ENCODE assay signal across 36 cellular contexts in the genomic region with DNA sequence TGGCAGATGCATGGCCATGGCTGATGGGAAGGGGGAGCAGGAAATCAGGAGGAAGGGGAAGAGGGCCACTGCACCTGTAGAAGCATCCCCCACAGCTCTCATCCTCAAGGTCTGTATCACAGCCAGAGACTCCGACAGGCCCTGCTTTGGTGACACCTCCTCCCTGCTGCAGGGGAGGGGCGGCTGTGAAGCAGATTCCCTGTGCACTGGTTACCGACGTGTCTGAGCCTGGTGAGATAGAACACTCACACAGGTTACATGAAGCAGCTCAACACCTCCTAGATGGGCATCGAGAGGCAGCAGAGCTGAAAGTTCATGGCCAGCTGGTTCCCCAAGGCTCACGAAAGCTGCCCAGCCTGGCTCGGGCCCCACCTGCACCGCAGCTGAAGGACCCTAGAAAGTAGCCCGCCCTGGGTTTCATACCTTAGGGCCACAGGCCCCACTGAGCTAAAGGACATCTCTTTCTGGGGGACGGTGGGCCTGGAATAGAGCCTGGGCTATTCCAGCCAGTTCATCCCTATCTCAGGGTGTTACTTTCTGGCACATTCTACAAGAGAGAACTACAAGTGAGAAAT. TPM values are rescaled to one million over a fixed set of nuclear protein-coding genes. Genes with fewer than 3 reads are reported as not detected.
"Had no signal": no experiment of that assay in that cellular context is flagged by ENCODE, and none has a peak within 500 bp of the region (broad histone marks: within the 10 kb centered on the region; RNA-seq: fewer than 3 reads in every experiment).

No MANE protein-coding gene starts in this region.

- H3K27ac ChIP-seq: ascending aorta, cardiac muscle cell, VCaP had no signal

- H3K27me3 Mint-ChIP-seq: activated B cell treated with CpG ODN at 0.5 μM for 24 hours; activated CD4-positive, alpha-beta T cell treated with anti-CD3 and anti-CD28 coated beads, Interleukin-2, amount 10 ng/mL, durations not matched to agents 24 days and 14 days; activated CD8-positive, alpha-beta memory T cell treated with anti-CD3 and anti-CD28 coated beads, Interleukin-2, amount 10 ng/mL, durations not matched to agents 7 days and 5 days; activated naive CD4-positive, alpha-beta T cell treated with anti-CD3 and anti-CD28 coated beads, Interleukin-2, amount 50 U/mL, for 24 hours; activated naive CD8-positive, alpha-beta T cell; activated naive CD8-positive, alpha-beta T cell treated with anti-CD3 and anti-CD28 coated beads, Interleukin-2, amount 10 ng/mL, durations not matched to agents 7 days and 5 days; activated naive CD8-positive, alpha-beta T cell treated with anti-CD3 and anti-CD28 coated beads, Interleukin-2, amount 50 U/mL, for 24 hours had no signal

- H3K27me3 ChIP-seq: ascending aorta, cardiac muscle cell had no signal

- H3K27ac Mint-ChIP-seq: activated B cell treated with CpG ODN at 0.5 μM for 24 hours; activated CD4-positive, alpha-beta memory T cell treated with anti-CD3 and anti-CD28 coated beads for 36 hours; activated CD4-positive, alpha-beta T cell treated with anti-CD3 and anti-CD28 coated beads, Interleukin-2, amount 10 ng/mL, durations not matched to agents 24 days and 14 days; activated CD8-positive, alpha-beta memory T cell treated with anti-CD3 and anti-CD28 coated beads, Interleukin-2, amount 10 ng/mL, durations not matched to agents 7 days and 5 days; activated CD8-positive, alpha-beta T cell treated with anti-CD3 and anti-CD28 coated beads, Interleukin-2, amount 10 ng/mL, durations not matched to agents 7 days and 5 days; activated naive CD4-positive, alpha-beta T cell treated with anti-CD3 and anti-CD28 coated beads, Interleukin-2, amount 10 ng/mL, durations not matched to agents 7 days and 5 days; activated naive CD4-positive, alpha-beta T cell treated with anti-CD3 and anti-CD28 coated beads, Interleukin-2, amount 50 U/mL, for 24 hours; activated naive CD8-positive, alpha-beta T cell; activated naive CD8-positive, alpha-beta T cell treated with anti-CD3 and anti-CD28 coated beads, Interleukin-2, amount 10 ng/mL, durations not matched to agents 7 days and 5 days; activated naive CD8-positive, alpha-beta T cell treated with anti-CD3 and anti-CD28 coated beads, Interleukin-2, amount 50 U/mL, for 24 hours; activated T-cell treated with anti-CD3 and anti-CD28 coated beads, Interleukin-2, amount 50 U/mL, for 24 hours; activated T-helper 2 cell treated with anti-CD3 and anti-CD28 coated beads, Interferon-gamma antibody, Interleukin-2, Interleukin-4, amounts not matched to agents 10 μg/mL and 5 μg/mL and 100 μg/mL, durations not matched to agents 14 hours and 24 hours and 36 hours; T-helper 1 cell treated with Interleukin-12 subunit alpha and Interleukin-12 subunit beta and Interleukin-4 antibody, amounts not matched to agents 30 μg/mL and 1 μg/mL, for 36 hours; T-helper 2 cell treated with Interferon-gamma antibody and Interleukin-4, amounts not matched to agents 5 μg/mL and 100 μg/mL, for 36 hours had no signal

- H3K4me1 ChIP-seq: ascending aorta had no signal

- H3K36me3 ChIP-seq: ascending aorta, cardiac muscle cell had no signal

- DNase-seq: activated B cell treated with CpG ODN at 0.5 μM for 24 hours; activated CD4-positive, alpha-beta memory T cell treated with anti-CD3 and anti-CD28 coated beads for 36 hours; activated CD4-positive, alpha-beta T cell treated with anti-CD3 and anti-CD28 coated beads for 4 hours; activated CD4-positive, alpha-beta T cell treated with anti-CD3 and anti-CD28 coated beads, Interleukin-2, amount 10 ng/mL, durations not matched to agents 24 days and 14 days; activated CD4-positive, alpha-beta T cell treated with anti-CD3 and anti-CD28 coated beads, Interleukin-2, amount 50 U/mL, for 1 hour; activated CD4-positive, alpha-beta T cell treated with anti-CD3 and anti-CD28 coated beads, Interleukin-2, amount 50 U/mL, for 4 hours; activated CD4-positive, CD25-positive, alpha-beta regulatory T cell treated with anti-CD3 and anti-CD28 coated beads, Interleukin-2, amount 50 U/mL, for 72 hours; activated CD8-positive, alpha-beta memory T cell treated with anti-CD3 and anti-CD28 coated beads for 24 hours; activated CD8-positive, alpha-beta memory T cell treated with anti-CD3 and anti-CD28 coated beads, Interleukin-2, amount 10 ng/mL, durations not matched to agents 7 days and 5 days; activated CD8-positive, alpha-beta memory T cell treated with anti-CD3 and anti-CD28 coated beads, Interleukin-2, amount 50 U/mL, for 48 hours; activated CD8-positive, alpha-beta T cell treated with anti-CD3 and anti-CD28 coated beads, Interleukin-2, amount 10 ng/mL, durations not matched to agents 7 days and 5 days; activated effector memory CD4-positive, alpha-beta T cell treated with Interleukin-2 at 50 U/mL for 16 hours; activated gamma-delta T cell; activated naive CD4-positive, alpha-beta T cell treated with anti-CD3 and anti-CD28 coated beads, Interleukin-2, amount 10 ng/mL, durations not matched to agents 7 days and 5 days; activated naive CD4-positive, alpha-beta T cell treated with Interleukin-2 at 50 U/mL for 16 hours; activated naive CD8-positive, alpha-beta T cell treated with anti-CD3 and anti-CD28 coated beads, Interleukin-2, amount 10 ng/mL, durations not matched to agents 7 days and 5 days; activated naive CD8-positive, alpha-beta T cell treated with anti-CD3 and anti-CD28 coated beads, Interleukin-2, amount 50 U/mL, for 24 hours; activated T-cell treated with anti-CD3 and anti-CD28 coated beads, Interleukin-2, amount 50 U/mL, for 24 hours; activated T-cell treated with anti-CD3 and anti-CD28 coated beads, Interleukin-2, amount 50 U/mL, for 48 hours; amygdala; anterior cingulate cortex; caudate nucleus; cerebellar nuclear complex; T-helper 1 cell; T-helper 2 cell; T-helper 9 cell had no signal

- ATAC-seq: activated CD8-positive, alpha-beta memory T cell treated with anti-CD3 and anti-CD28 coated beads, Interleukin-2, amount 10 ng/mL, durations not matched to agents 7 days and 5 days; activated CD8-positive, alpha-beta T cell treated with anti-CD3 and anti-CD28 coated beads, Interleukin-2, amount 10 ng/mL, durations not matched to agents 7 days and 5 days; activated naive CD8-positive, alpha-beta T cell treated with anti-CD3 and anti-CD28 coated beads, Interleukin-2, amount 50 U/mL, for 24 hours had no signal

- H3K4me1 Mint-ChIP-seq: activated B cell treated with CpG ODN at 0.5 μM for 24 hours; activated CD4-positive, alpha-beta T cell treated with anti-CD3 and anti-CD28 coated beads, Interleukin-2, amount 10 ng/mL, durations not matched to agents 24 days and 14 days; activated naive CD4-positive, alpha-beta T cell treated with anti-CD3 and anti-CD28 coated beads, Interleukin-2, amount 50 U/mL, for 24 hours; activated naive CD8-positive, alpha-beta T cell treated with anti-CD3 and anti-CD28 coated beads, Interleukin-2, amount 10 ng/mL, durations not matched to agents 7 days and 5 days; activated naive CD8-positive, alpha-beta T cell treated with anti-CD3 and anti-CD28 coated beads, Interleukin-2, amount 50 U/mL, for 24 hours; brain; central memory CD8-positive, alpha-beta T cell had no signal

- H3K36me3 Mint-ChIP-seq: activated CD4-positive, alpha-beta memory T cell treated with anti-CD3 and anti-CD28 coated beads for 36 hours; activated CD8-positive, alpha-beta memory T cell treated with anti-CD3 and anti-CD28 coated beads, Interleukin-2, amount 10 ng/mL, durations not matched to agents 7 days and 5 days; activated naive CD4-positive, alpha-beta T cell treated with anti-CD3 and anti-CD28 coated beads, Interleukin-2, amount 10 ng/mL, durations not matched to agents 7 days and 5 days; activated naive CD4-positive, alpha-beta T cell treated with anti-CD3 and anti-CD28 coated beads, Interleukin-2, amount 50 U/mL, for 24 hours; activated naive CD8-positive, alpha-beta T cell; activated naive CD8-positive, alpha-beta T cell treated with anti-CD3 and anti-CD28 coated beads, Interleukin-2, amount 10 ng/mL, durations not matched to agents 7 days and 5 days; brain had no signal

- H3K9me3 ChIP-seq: ascending aorta had no signal

- H3K4me3 ChIP-seq: ascending aorta, cardiac muscle cell had no signal

- H3K4me3 Mint-ChIP-seq: activated B cell treated with CpG ODN at 0.5 μM for 24 hours; activated CD4-positive, alpha-beta memory T cell treated with anti-CD3 and anti-CD28 coated beads for 36 hours; activated CD4-positive, alpha-beta T cell treated with anti-CD3 and anti-CD28 coated beads, Interleukin-2, amount 10 ng/mL, durations not matched to agents 24 days and 14 days; activated CD8-positive, alpha-beta memory T cell treated with anti-CD3 and anti-CD28 coated beads, Interleukin-2, amount 10 ng/mL, durations not matched to agents 7 days and 5 days; activated CD8-positive, alpha-beta T cell treated with anti-CD3 and anti-CD28 coated beads, Interleukin-2, amount 10 ng/mL, durations not matched to agents 7 days and 5 days; activated naive CD4-positive, alpha-beta T cell treated with anti-CD3 and anti-CD28 coated beads, Interleukin-2, amount 10 ng/mL, durations not matched to agents 7 days and 5 days; activated naive CD4-positive, alpha-beta T cell treated with anti-CD3 and anti-CD28 coated beads, Interleukin-2, amount 50 U/mL, for 24 hours; activated naive CD8-positive, alpha-beta T cell; activated naive CD8-positive, alpha-beta T cell treated with anti-CD3 and anti-CD28 coated beads, Interleukin-2, amount 10 ng/mL, durations not matched to agents 7 days and 5 days; activated naive CD8-positive, alpha-beta T cell treated with anti-CD3 and anti-CD28 coated beads, Interleukin-2, amount 50 U/mL, for 24 hours; activated T-cell treated with anti-CD3 and anti-CD28 coated beads, Interleukin-2, amount 50 U/mL, for 24 hours; brain; central memory CD8-positive, alpha-beta T cell; T-helper 1 cell treated with Interleukin-12 subunit alpha and Interleukin-12 subunit beta and Interleukin-4 antibody, amounts not matched to agents 30 μg/mL and 1 μg/mL, for 36 hours; T-helper 2 cell treated with Interferon-gamma antibody and Interleukin-4, amounts not matched to agents 5 μg/mL and 100 μg/mL, for 36 hours had no signal

- H3K9me3 Mint-ChIP-seq: activated B cell treated with CpG ODN at 0.5 μM for 24 hours; activated CD4-positive, alpha-beta memory T cell treated with anti-CD3 and anti-CD28 coated beads for 36 hours; activated CD4-positive, alpha-beta T cell treated with anti-CD3 and anti-CD28 coated beads, Interleukin-2, amount 10 ng/mL, durations not matched to agents 24 days and 14 days; activated naive CD4-positive, alpha-beta T cell treated with anti-CD3 and anti-CD28 coated beads, Interleukin-2, amount 10 ng/mL, durations not matched to agents 7 days and 5 days; activated naive CD4-positive, alpha-beta T cell treated with anti-CD3 and anti-CD28 coated beads, Interleukin-2, amount 50 U/mL, for 24 hours; activated naive CD8-positive, alpha-beta T cell treated with anti-CD3 and anti-CD28 coated beads, Interleukin-2, amount 10 ng/mL, durations not matched to agents 7 days and 5 days; activated naive CD8-positive, alpha-beta T cell treated with anti-CD3 and anti-CD28 coated beads, Interleukin-2, amount 50 U/mL, for 24 hours; activated T-cell treated with anti-CD3 and anti-CD28 coated beads, Interleukin-2, amount 50 U/mL, for 24 hours; activated T-helper 2 cell treated with anti-CD3 and anti-CD28 coated beads, Interferon-gamma antibody, Interleukin-2, Interleukin-4, amounts not matched to agents 10 μg/mL and 5 μg/mL and 100 μg/mL, durations not matched to agents 14 hours and 24 hours and 36 hours; brain; central memory CD8-positive, alpha-beta T cell; T-helper 1 cell treated with Interleukin-12 subunit alpha and Interleukin-12 subunit beta and Interleukin-4 antibody, amounts not matched to agents 30 μg/mL and 1 μg/mL, for 36 hours; T-helper 2 cell treated with Interferon-gamma antibody and Interleukin-4, amounts not matched to agents 5 μg/mL and 100 μg/mL, for 36 hours had no signal

RNA-seq across cellular contexts. Expression of a gene that starts 30.2 kb away (rescaled TPM):
- total RNA-seq: activated B cell treated with CpG ODN at 0.5 μM for 24 hours; activated CD4-positive, alpha-beta memory T cell treated with anti-CD3 and anti-CD28 coated beads for 36 hours; activated CD4-positive, alpha-beta T cell treated with anti-CD3 and anti-CD28 coated beads, Interleukin-2, amount 10 ng/mL, durations not matched to agents 24 days and 14 days; activated CD8-positive, alpha-beta memory T cell treated with anti-CD3 and anti-CD28 coated beads, Interleukin-2, amount 10 ng/mL, durations not matched to agents 7 days and 5 days; activated CD8-positive, alpha-beta T cell treated with anti-CD3 and anti-CD28 coated beads, Interleukin-2, amount 10 ng/mL, durations not matched to agents 7 days and 5 days; activated naive CD8-positive, alpha-beta T cell treated with anti-CD3 and anti-CD28 coated beads, Interleukin-2, amount 10 ng/mL, durations not matched to agents 7 days and 5 days; activated T-helper 2 cell treated with anti-CD3 and anti-CD28 coated beads, Interferon-gamma antibody, Interleukin-2, Interleukin-4, amounts not matched to agents 10 μg/mL and 5 μg/mL and 100 μg/mL, durations not matched to agents 14 hours and 24 hours and 36 hours; cardiac muscle cell had no signal
- polyA plus RNA-seq: cardiac muscle cell had no signal
